In genomic region chr16:28998837-28999236, GRCh38 we compare ENCODE assay signal across 1 cellular context.
TF ChIP-seq lines count a peak whose summit lies in the region.

No MANE protein-coding gene starts in this region.

TF ChIP-seq in HEK293, 187 proteins besides CTCF, POLR2A, EP300 and RAD21 (continued from another document):
- TF ChIP-seq, protein P1, sequence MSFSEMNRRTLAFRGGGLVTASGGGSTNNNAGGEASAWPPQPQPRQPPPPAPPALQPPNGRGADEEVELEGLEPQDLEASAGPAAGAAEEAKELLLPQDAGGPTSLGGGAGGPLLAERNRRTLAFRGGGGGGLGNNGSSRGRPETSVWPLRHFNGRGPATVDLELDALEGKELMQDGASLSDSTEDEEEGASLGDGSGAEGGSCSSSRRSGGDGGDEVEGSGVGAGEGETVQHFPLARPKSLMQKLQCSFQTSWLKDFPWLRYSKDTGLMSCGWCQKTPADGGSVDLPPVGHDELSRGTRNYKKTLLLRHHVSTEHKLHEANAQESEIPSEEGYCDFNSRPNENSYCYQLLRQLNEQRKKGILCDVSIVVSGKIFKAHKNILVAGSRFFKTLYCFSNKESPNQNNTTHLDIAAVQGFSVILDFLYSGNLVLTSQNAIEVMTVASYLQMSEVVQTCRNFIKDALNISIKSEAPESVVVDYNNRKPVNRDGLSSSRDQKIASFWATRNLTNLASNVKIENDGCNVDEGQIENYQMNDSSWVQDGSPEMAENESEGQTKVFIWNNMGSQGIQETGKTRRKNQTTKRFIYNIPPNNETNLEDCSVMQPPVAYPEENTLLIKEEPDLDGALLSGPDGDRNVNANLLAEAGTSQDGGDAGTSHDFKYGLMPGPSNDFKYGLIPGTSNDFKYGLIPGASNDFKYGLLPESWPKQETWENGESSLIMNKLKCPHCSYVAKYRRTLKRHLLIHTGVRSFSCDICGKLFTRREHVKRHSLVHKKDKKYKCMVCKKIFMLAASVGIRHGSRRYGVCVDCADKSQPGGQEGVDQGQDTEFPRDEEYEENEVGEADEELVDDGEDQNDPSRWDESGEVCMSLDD (tag by site-specific recombination; IDR thresholded peaks at IDR 0.05): no peak
- TF ChIP-seq SETDB1 (IDR thresholded peaks at IDR 0.05; ENCODE audit: insufficient read length, low read length) (no peak), ZNF544 (tag by site-specific recombination; IDR thresholded peaks at IDR 0.05) (no peak), PRDM1 (tag by site-specific recombination; IDR thresholded peaks at IDR 0.05) (peak; percentile 95)
- TF ChIP-seq, protein P2, sequence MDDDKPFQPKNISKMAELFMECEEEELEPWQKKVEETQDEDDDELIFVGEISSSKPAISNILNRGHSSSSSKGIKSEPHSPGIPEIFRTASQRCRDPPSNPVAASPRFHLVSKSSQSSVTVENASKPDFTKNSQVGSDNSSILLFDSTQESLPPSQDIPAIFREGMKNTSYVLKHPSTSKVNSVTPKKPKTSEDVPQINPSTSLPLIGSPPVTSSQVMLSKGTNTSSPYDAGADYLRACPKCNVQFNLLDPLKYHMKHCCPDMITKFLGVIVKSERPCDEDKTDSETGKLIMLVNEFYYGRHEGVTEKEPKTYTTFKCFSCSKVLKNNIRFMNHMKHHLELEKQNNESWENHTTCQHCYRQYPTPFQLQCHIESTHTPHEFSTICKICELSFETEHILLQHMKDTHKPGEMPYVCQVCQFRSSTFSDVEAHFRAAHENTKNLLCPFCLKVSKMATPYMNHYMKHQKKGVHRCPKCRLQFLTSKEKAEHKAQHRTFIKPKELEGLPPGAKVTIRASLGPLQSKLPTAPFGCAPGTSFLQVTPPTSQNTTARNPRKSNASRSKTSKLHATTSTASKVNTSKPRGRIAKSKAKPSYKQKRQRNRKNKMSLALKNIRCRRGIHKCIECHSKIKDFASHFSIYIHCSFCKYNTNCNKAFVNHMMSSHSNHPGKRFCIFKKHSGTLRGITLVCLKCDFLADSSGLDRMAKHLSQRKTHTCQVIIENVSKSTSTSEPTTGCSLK (tag by site-specific recombination; IDR thresholded peaks at IDR 0.05): no peak
- TF ChIP-seq, protein P3, sequence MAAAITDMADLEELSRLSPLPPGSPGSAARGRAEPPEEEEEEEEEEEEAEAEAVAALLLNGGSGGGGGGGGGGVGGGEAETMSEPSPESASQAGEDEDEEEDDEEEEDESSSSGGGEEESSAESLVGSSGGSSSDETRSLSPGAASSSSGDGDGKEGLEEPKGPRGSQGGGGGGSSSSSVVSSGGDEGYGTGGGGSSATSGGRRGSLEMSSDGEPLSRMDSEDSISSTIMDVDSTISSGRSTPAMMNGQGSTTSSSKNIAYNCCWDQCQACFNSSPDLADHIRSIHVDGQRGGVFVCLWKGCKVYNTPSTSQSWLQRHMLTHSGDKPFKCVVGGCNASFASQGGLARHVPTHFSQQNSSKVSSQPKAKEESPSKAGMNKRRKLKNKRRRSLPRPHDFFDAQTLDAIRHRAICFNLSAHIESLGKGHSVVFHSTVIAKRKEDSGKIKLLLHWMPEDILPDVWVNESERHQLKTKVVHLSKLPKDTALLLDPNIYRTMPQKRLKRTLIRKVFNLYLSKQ (tag by site-specific recombination; IDR thresholded peaks at IDR 0.05; ENCODE audit: borderline replicate concordance): no peak
TF ChIP-seq in HEK293: peak in this region for 3.
